ENCODE assay signal across 8 cellular contexts in the genomic region with DNA sequence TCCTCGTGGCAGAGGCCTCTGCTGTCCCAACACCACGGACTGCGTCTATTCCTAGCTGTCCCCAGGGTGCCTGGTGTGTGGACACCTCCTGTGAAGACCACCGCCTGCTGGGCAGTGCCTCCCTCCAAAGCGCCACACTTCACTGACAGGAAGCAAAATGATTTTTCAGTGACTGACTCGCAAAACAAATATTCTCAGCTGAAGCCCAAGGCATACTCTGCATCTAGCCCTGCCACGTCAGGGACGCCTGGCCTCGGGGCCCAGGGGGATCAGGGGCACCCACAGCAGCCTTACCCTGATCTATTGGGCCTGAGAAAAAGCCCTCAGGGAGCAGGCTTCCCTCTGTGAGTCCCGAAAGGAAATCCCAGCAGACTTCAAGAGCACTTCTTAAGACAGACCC. TPM values are rescaled to one million over a fixed set of nuclear protein-coding genes. Genes with fewer than 3 reads are reported as not detected.
DNase-seq lines count a peak whose midpoint lies in the region; ATAC-seq and TF ChIP-seq lines count a peak whose summit lies in the region.

No MANE protein-coding gene starts in this region.

- peaks cover 56% of the 10 kb centered on the region for H3K36me3 Mint-ChIP-seq in endodermal cell (ENCODE audit: low read depth)

- peaks cover 2% of the 10 kb centered on the region; the same call in 1 of the 2 replicates for H3K27me3 ChIP-seq in DOHH2 (ENCODE audit: control insufficient read depth, low read length)
- H3K27me3 ChIP-seq in OCI-LY3 (ENCODE audit: low read depth, low read length): no peaks in the 10 kb centered on the region
- H3K27me3 ChIP-seq in endodermal cell (ENCODE audit: control insufficient read depth, insufficient read depth, low read length, poor library complexity, severe bottlenecking): no peaks in the 10 kb centered on the region
- no peaks in the 10 kb centered on the region for H3K27me3 ChIP-seq in psoas muscle (ENCODE audit: insufficient read depth in 3 of 3, low read length in 2 of 3)

- DNase-seq in endodermal cell (no peak), psoas muscle (peak in 1 of 2 donors; percentile 39), NCI-H1417 treated with DMSO at 0.1 percent for 48 hours (lab: John Stamatoyannopoulos, UW) (no peak), GDM1 (lab: John Stamatoyannopoulos, UW) (no peak)

- peak overlapping the region; percentile 94 for H3K4me2 ChIP-seq in DOHH2 (ENCODE audit: low read length)
- H3K4me2 ChIP-seq in OCI-LY3 (ENCODE audit: low read length): peak overlapping the region; percentile 97

- intact Hi-C loops in psoas muscle (cut with DNase I): loop anchor here in 1 of 2 donors (5.0 kb wide), 1 partner anchor 38 kb away; no protein-coding TSS in a partner anchor

- H3K9ac ChIP-seq in OCI-LY3 (ENCODE audit: low read length): peak overlapping the region; percentile 91; the same call in 1 of the 2 replicates
- peak overlapping the region; percentile 87 for H3K9ac ChIP-seq in endodermal cell (ENCODE audit: extremely low read depth, low read length, poor library complexity, severe bottlenecking)

- WGBS in endodermal cell (ENCODE audit: insufficient coverage in 1 of 2, insufficient read length in 1 of 2), 2 experiments: 88 to 89% methylated on average over 10 of the region's 10 CpGs
- WGBS in psoas muscle, 3 donors: 60 to 65% (median 61%) methylated on average over 10 of the region's 10 CpGs

- H3K4me1 Mint-ChIP-seq in endodermal cell: peaks cover 30% of the 10 kb centered on the region

- H3K27ac ChIP-seq in DOHH2 (ENCODE audit: low read depth, low read length): no peak overlapping the region
- H3K27ac ChIP-seq in OCI-LY3 (ENCODE audit: low read length): no peak overlapping the region
- no peak overlapping the region for H3K27ac ChIP-seq in endodermal cell (ENCODE audit: low read depth, low read length)
- no peak overlapping the region for H3K27ac ChIP-seq in psoas muscle

- H3F3A ChIP-seq in DOHH2 (ENCODE audit: control insufficient read depth, insufficient read depth): peaks cover 6% of the 10 kb centered on the region; the same call in 1 of the 2 replicates

- H3K4me1 ChIP-seq in DOHH2 (ENCODE audit: control insufficient read depth, low read length) (peaks cover 40% of the 10 kb centered on the region), OCI-LY3 (ENCODE audit: low read length) (peaks cover 17% of the 10 kb centered on the region), endodermal cell (ENCODE audit: control insufficient read depth, insufficient read depth, low read length) (no peaks in the 10 kb centered on the region), psoas muscle (peaks cover 34% of the 10 kb centered on the region)

- H3K4me3 ChIP-seq in DOHH2 (ENCODE audit: low read length) (peak overlapping the region; percentile 89), OCI-LY3 (ENCODE audit: low read length) (peak overlapping the region; percentile 99), endodermal cell (ENCODE audit: low read length) (peak overlapping the region; percentile 88), psoas muscle (peak overlapping the region; percentile 71)

- TF ChIP-seq CTCF in DOHH2 (IDR thresholded peaks at IDR 0.05; ENCODE audit: low read depth, low read length, poor library complexity, severe bottlenecking) (no peak), OCI-LY3 (IDR thresholded peaks at IDR 0.05; ENCODE audit: low read depth, low read length) (no peak), endodermal cell (conservative IDR thresholded peaks at IDR 0.05) (no peak), psoas muscle (IDR thresholded peaks at IDR 0.05) (no peak)

- H3K79me2 ChIP-seq in DOHH2 (ENCODE audit: control insufficient read depth, low read length): peaks cover 74% of the 10 kb centered on the region
- peaks cover 72% of the 10 kb centered on the region for H3K79me2 ChIP-seq in OCI-LY3 (ENCODE audit: low read length)

- no peak overlapping the region for H3K27ac Mint-ChIP-seq in endodermal cell

- peaks cover 10% of the 10 kb centered on the region for H3K27me3 Mint-ChIP-seq in endodermal cell (ENCODE audit: insufficient read depth)

- ATAC-seq in psoas muscle (no peak), GM18520 (IDR thresholded peaks at IDR 0.05; ENCODE audit: unreplicated experiment) (no peak), GM21619 (IDR thresholded peaks at IDR 0.05; ENCODE audit: unreplicated experiment) (no peak)

- peaks cover 17% of the 10 kb centered on the region for H3K9me3 Mint-ChIP-seq in endodermal cell

- H3K36me3 ChIP-seq in DOHH2 (ENCODE audit: control insufficient read depth, low read length) (peaks cover 64% of the 10 kb centered on the region), OCI-LY3 (replicated peaks; ENCODE audit: low read depth, low read length) (peaks cover 22% of the 10 kb centered on the region), endodermal cell (ENCODE audit: control insufficient read depth, insufficient read depth, low read length) (peaks cover 49% of the 10 kb centered on the region), psoas muscle (ENCODE audit: insufficient read depth in 1 of 2, low read depth in 1 of 2) (peaks cover 6 to 39% of the 10 kb centered on the region in 2 donors)

- no peak overlapping the region for H2AFZ ChIP-seq in OCI-LY3 (ENCODE audit: low read depth, low read length)

- H4K20me1 ChIP-seq in DOHH2 (ENCODE audit: control insufficient read depth, insufficient read depth, low read depth, low read length) (peaks cover 32% of the 10 kb centered on the region), OCI-LY3 (ENCODE audit: insufficient read depth, low read length) (peaks cover 42% of the 10 kb centered on the region)

- peak overlapping the region; percentile 80 for H3K4me3 Mint-ChIP-seq in endodermal cell

- no peaks in the 10 kb centered on the region for H3K9me2 ChIP-seq in DOHH2 (replicated peaks; ENCODE audit: control insufficient read depth, low read length)

- H3K9me3 ChIP-seq in DOHH2 (ENCODE audit: control insufficient read depth, insufficient read depth, low read length): no peaks in the 10 kb centered on the region
- H3K9me3 ChIP-seq in OCI-LY3 (ENCODE audit: insufficient read depth, low read length): no peaks in the 10 kb centered on the region; the same call in 1 of the 2 replicates
- H3K9me3 ChIP-seq in endodermal cell (ENCODE audit: control insufficient read depth, low read length): no peaks in the 10 kb centered on the region
- no peaks in the 10 kb centered on the region for H3K9me3 ChIP-seq in psoas muscle

RNA-seq across cellular contexts. Expression of a gene that starts 2.2 kb away (rescaled TPM):
- total RNA-seq in endodermal cell: 10 to 100 TPM; 49.5 to 54.9 TPM
- polyA plus RNA-seq in endodermal cell (2013, experiment 1 of 2): 39.8 TPM
- polyA plus RNA-seq in endodermal cell (2013, experiment 2 of 2): 36.7 TPM
- total RNA-seq in psoas muscle: 10 to 100 TPM; 16.9 to 22.9 (median 20.3) TPM
- polyA plus RNA-seq in psoas muscle: 10 to 100 TPM in 2 of 3 donors, 1 to 10 TPM in 1; 7.9 to 12.8 (median 10.1) TPM

RNA-seq across cellular contexts. Expression of a gene that starts 28.2 kb away (rescaled TPM):
- total RNA-seq in endodermal cell: 10 to 100 TPM; 22.0 to 26.6 TPM
- 31.2 TPM for polyA plus RNA-seq in endodermal cell (2013, experiment 1 of 2)
- polyA plus RNA-seq in endodermal cell (2013, experiment 2 of 2): 29.0 TPM
- total RNA-seq in psoas muscle: 1 to 10 TPM; 5.9 to 9.0 (median 8.3) TPM
- polyA plus RNA-seq in psoas muscle: 10 to 100 TPM in 1 of 3 donors, 1 to 10 TPM in 2; 3.3 to 17.9 (median 7.5) TPM
